In the genomic region with DNA sequence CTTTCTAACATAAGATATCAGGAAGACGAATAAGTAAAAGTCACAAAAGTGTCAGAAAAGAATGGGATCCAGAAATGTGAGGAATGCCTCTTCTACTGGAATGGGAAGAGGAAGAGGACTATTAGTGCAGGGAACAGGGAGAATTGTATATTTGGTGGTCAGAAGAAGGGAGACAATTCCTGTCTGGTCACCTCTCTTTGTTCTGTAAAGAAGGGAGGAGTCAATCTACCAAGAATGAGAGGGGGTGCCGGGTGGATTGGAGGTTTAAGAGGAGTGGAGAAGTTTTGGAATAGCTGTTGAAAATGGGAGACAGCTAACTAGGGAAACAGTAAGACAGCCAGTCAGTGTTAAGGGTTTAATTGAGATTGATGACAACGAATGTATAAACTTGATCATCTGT, we compare ENCODE assay signal across 36 cellular contexts.
"Had no signal": no experiment of that assay in that cellular context is flagged by ENCODE, and none has a peak within 500 bp of the region (broad histone marks: within the 10 kb centered on the region; RNA-seq: fewer than 3 reads in every experiment).

No MANE protein-coding gene starts in this region.

- H3K27ac ChIP-seq: KMS-11 had no signal

- H3K4me3 ChIP-seq: MG63 had no signal

- H3K9me3 ChIP-seq: MG63 had no signal

- H3K27me3 ChIP-seq: MG63 had no signal

- DNase-seq: Karpas-422, Kasumi-1, KG1, MG63, MM.1S, MV-4-11, NCI-H1048, NCI-H1092, NCI-H1092 treated with DMSO at 0.1 percent for 48 hours, NCI-H1105, NCI-H1105 treated with DMSO at 0.1 percent for 48 hours, NCI-H1417, NCI-H1417 treated with DMSO at 0.1 percent for 48 hours, NCI-H1436, NCI-H1436 treated with DMSO at 0.1 percent for 48 hours, NCI-H146, NCI-H1694, NCI-H1694 treated with DMSO at 0.1 percent for 48 hours, NCI-H187, NCI-H187 treated with DMSO at 0.1 percent for 48 hours, NCI-H1930, NCI-H2029, NCI-H2029 treated with DMSO at 0.1 percent for 48 hours, NCI-H2081, NCI-H2081 treated with DMSO at 0.1 percent for 48 hours, NCI-H2107, NCI-H2171, NCI-H2171 treated with DMSO at 0.1 percent for 48 hours, NCI-H2227 treated with DMSO at 0.1 percent for 48 hours, NCI-H226, NCI-H345, NCI-H446, NCI-H446 treated with DMSO at 0.1 percent for 48 hours, NCI-H510A, NCI-H510A treated with DMSO at 0.1 percent for 48 hours had no signal

- H3K36me3 ChIP-seq: MG63 had no signal

- H3K4me2 ChIP-seq: KMS-11 had no signal
